In genomic region chr12:124764451-124764850, GRCh38 we compare ENCODE assay signal across 1 cellular context.
TF ChIP-seq lines count a peak whose summit lies in the region.

No MANE protein-coding gene starts in this region.

TF ChIP-seq in IMR-90, 13 proteins besides CTCF, POLR2A, EP300 and RAD21:
- TF ChIP-seq SMC3 (IDR thresholded peaks at IDR 0.05; ENCODE audit: low read depth, low read length) (peak; percentile 73), CEBPB (IDR thresholded peaks at IDR 0.05; ENCODE audit: low read depth, low read length) (no peak), FOS (IDR thresholded peaks at IDR 0.05; ENCODE audit: low read depth, low read length) (no peak), ELK1 (IDR thresholded peaks at IDR 0.05; ENCODE audit: borderline replicate concordance, low read depth, low read length) (no peak)
